1 cellular context compared by ENCODE assay signal in the genomic region with DNA sequence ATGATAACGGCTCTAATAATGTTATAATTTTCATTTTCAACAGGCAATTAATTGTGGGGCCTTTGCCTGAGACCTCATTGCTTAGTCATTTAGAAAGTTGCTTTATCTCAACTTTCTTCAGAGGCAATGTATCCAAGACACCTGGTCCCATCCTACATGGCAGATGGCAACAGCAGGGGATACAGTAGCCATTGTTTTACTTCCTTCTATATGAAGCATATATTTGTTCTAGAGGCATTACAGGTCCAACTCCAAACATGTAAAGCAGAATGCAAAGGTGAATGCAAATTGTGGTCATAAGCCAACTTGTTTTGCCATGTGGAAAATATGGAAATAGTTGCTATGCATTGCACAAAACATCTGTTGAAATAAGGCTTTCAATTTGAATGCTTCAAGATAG.
A peak's percentile ranks its signal among the peaks of the same experiment; 100 is the strongest.
TF ChIP-seq lines count a peak whose summit lies in the region.

No MANE protein-coding gene starts in this region.

TF ChIP-seq in GM12878, 131 proteins besides CTCF, POLR2A, EP300 and RAD21:
- TF ChIP-seq, protein P1, sequence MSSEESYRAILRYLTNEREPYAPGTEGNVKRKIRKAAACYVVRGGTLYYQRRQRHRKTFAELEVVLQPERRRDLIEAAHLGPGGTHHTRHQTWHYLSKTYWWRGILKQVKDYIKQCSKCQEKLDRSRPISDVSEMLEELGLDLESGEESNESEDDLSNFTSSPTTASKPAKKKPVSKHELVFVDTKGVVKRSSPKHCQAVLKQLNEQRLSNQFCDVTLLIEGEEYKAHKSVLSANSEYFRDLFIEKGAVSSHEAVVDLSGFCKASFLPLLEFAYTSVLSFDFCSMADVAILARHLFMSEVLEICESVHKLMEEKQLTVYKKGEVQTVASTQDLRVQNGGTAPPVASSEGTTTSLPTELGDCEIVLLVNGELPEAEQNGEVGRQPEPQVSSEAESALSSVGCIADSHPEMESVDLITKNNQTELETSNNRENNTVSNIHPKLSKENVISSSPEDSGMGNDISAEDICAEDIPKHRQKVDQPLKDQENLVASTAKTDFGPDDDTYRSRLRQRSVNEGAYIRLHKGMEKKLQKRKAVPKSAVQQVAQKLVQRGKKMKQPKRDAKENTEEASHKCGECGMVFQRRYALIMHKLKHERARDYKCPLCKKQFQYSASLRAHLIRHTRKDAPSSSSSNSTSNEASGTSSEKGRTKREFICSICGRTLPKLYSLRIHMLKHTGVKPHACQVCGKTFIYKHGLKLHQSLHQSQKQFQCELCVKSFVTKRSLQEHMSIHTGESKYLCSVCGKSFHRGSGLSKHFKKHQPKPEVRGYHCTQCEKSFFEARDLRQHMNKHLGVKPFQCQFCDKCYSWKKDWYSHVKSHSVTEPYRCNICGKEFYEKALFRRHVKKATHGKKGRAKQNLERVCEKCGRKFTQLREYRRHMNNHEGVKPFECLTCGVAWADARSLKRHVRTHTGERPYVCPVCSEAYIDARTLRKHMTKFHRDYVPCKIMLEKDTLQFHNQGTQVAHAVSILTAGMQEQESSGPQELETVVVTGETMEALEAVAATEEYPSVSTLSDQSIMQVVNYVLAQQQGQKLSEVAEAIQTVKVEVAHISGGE (CRISPR knock-in tag; IDR thresholded peaks at IDR 0.05) = no peak
- TF ChIP-seq, protein P2, sequence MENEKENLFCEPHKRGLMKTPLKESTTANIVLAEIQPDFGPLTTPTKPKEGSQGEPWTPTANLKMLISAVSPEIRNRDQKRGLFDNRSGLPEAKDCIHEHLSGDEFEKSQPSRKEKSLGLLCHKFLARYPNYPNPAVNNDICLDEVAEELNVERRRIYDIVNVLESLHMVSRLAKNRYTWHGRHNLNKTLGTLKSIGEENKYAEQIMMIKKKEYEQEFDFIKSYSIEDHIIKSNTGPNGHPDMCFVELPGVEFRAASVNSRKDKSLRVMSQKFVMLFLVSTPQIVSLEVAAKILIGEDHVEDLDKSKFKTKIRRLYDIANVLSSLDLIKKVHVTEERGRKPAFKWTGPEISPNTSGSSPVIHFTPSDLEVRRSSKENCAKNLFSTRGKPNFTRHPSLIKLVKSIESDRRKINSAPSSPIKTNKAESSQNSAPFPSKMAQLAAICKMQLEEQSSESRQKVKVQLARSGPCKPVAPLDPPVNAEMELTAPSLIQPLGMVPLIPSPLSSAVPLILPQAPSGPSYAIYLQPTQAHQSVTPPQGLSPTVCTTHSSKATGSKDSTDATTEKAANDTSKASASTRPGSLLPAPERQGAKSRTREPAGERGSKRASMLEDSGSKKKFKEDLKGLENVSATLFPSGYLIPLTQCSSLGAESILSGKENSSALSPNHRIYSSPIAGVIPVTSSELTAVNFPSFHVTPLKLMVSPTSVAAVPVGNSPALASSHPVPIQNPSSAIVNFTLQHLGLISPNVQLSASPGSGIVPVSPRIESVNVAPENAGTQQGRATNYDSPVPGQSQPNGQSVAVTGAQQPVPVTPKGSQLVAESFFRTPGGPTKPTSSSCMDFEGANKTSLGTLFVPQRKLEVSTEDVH (IDR thresholded peaks at IDR 0.05; ENCODE audit: low read depth, partially characterized antibody) = no peak
- TF ChIP-seq FOXM1 (IDR thresholded peaks at IDR 0.05; ENCODE audit: low read depth, low read length) (peak; percentile 66; the same call in 1 of the 2 replicates), RUNX3 (IDR thresholded peaks at IDR 0.05; ENCODE audit: low read length) (peak; percentile 70), PML (IDR thresholded peaks at IDR 0.05; ENCODE audit: low read length) (0 out of 2 replicates have a peak, but pooled peaks have one; percentile 45), SMC3 (IDR thresholded peaks at IDR 0.05; ENCODE audit: borderline replicate concordance, low read length) (no peak), IKZF2 (IDR thresholded peaks at IDR 0.05) (peak in 1 of 2 experiments; percentile 9; a peak in 1 of 4 replicates), PAX8 (IDR thresholded peaks at IDR 0.05) (no peak), NR2C1 (IDR thresholded peaks at IDR 0.05) (no peak), MEF2A (IDR thresholded peaks at IDR 0.05; ENCODE audit: insufficient read depth, low read depth, low read length) (0 out of 2 replicates have a peak, but pooled peaks have one; percentile 39), TCF7 (IDR thresholded peaks at IDR 0.05; ENCODE audit: borderline replicate concordance) (no peak), IRF4 (IDR thresholded peaks at IDR 0.05; ENCODE audit: low read depth, low read length) (peak; percentile 85), JUNB (IDR thresholded peaks at IDR 0.05) (peak; percentile 87), ZNF24 (IDR thresholded peaks at IDR 0.05) (no peak), YY1 (IDR thresholded peaks at IDR 0.05; ENCODE audit: low read depth, low read length) (peak; percentile 50; the same call in 1 of the 2 replicates), CREM (IDR thresholded peaks at IDR 0.05; ENCODE audit: low read depth) (no peak; the same call in 1 of the 2 replicates), CHD1 (IDR thresholded peaks at IDR 0.05; ENCODE audit: low read depth, low read length) (peak; percentile 66; the same call in 1 of the 2 replicates), NFXL1 (IDR thresholded peaks at IDR 0.05; ENCODE audit: borderline replicate concordance) (no peak), SP1 (IDR thresholded peaks at IDR 0.05; ENCODE audit: low read depth, low read length) (no peak), SRF (IDR thresholded peaks at IDR 0.05; ENCODE audit: low read depth in 2 of 2, low read length in 2 of 2) (0 out of 4 replicates have a peak, but pooled peaks of 1 of the 2 experiments have one; percentile 11), SIX5 (IDR thresholded peaks at IDR 0.05; ENCODE audit: low read depth, low read length, severe bottlenecking) (no peak), GATAD2B (conservative IDR thresholded peaks at IDR 0.05; ENCODE audit: low read depth) (no peak), SREBF2 (IDR thresholded peaks at IDR 0.05; ENCODE audit: low read length) (no peak), ASH2L (IDR thresholded peaks at IDR 0.05; ENCODE audit: borderline replicate concordance, low read depth) (no peak), MTA2 (IDR thresholded peaks at IDR 0.05; ENCODE audit: low read depth) (peak; percentile 58; the same call in 1 of the 2 replicates), NFYA (IDR thresholded peaks at IDR 0.05; ENCODE audit: borderline replicate concordance, low read depth, low read length) (no peak), NFIC (IDR thresholded peaks at IDR 0.05; ENCODE audit: low read depth, low read length) (peak; percentile 63), BRCA1 (IDR thresholded peaks at IDR 0.05; ENCODE audit: low read depth, low read length) (no peak), JUND (IDR thresholded peaks at IDR 0.05; ENCODE audit: low read depth, low read length) (peak; percentile 70; the same call in 1 of the 2 replicates), SUZ12 (IDR thresholded peaks at IDR 0.05; ENCODE audit: unreplicated experiment) (no peak), TCF3 (IDR thresholded peaks at IDR 0.05; ENCODE audit: borderline replicate concordance, insufficient read depth, low read depth, low read length) (peak; percentile 46; the same call in 1 of the 2 replicates), BCL11A (IDR thresholded peaks at IDR 0.05; ENCODE audit: low read depth, low read length) (peak; percentile 59; the same call in 1 of the 2 replicates), EED (IDR thresholded peaks at IDR 0.05; ENCODE audit: low read depth) (peak; percentile 75), CREB1 (IDR thresholded peaks at IDR 0.05; ENCODE audit: low read depth) (peak; percentile 46; the same call in 1 of the 2 replicates), POU2F2 (IDR thresholded peaks at IDR 0.05; ENCODE audit: borderline replicate concordance, low read depth, low read length) (peak; percentile 76; the same call in 1 of the 3 replicates), TCF12 (IDR thresholded peaks at IDR 0.05; ENCODE audit: low read depth, low read length) (peak; percentile 81), POLR2AphosphoS5 (IDR thresholded peaks at IDR 0.05; ENCODE audit: low read length) (0 out of 2 replicates have a peak, but pooled peaks have one; percentile 40), KAT2A (conservative IDR thresholded peaks at IDR 0.05; ENCODE audit: control insufficient read depth, low read depth, low read length) (no peak), NRF1 (conservative IDR thresholded peaks at IDR 0.05; ENCODE audit: low read depth, low read length) (no peak)
- TF ChIP-seq, protein P3, sequence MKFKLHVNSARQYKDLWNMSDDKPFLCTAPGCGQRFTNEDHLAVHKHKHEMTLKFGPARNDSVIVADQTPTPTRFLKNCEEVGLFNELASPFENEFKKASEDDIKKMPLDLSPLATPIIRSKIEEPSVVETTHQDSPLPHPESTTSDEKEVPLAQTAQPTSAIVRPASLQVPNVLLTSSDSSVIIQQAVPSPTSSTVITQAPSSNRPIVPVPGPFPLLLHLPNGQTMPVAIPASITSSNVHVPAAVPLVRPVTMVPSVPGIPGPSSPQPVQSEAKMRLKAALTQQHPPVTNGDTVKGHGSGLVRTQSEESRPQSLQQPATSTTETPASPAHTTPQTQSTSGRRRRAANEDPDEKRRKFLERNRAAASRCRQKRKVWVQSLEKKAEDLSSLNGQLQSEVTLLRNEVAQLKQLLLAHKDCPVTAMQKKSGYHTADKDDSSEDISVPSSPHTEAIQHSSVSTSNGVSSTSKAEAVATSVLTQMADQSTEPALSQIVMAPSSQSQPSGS (IDR thresholded peaks at IDR 0.05; ENCODE audit: low read length) = 0 out of 2 replicates have a peak, but pooled peaks have one; percentile 15
- TF ChIP-seq, protein P4, sequence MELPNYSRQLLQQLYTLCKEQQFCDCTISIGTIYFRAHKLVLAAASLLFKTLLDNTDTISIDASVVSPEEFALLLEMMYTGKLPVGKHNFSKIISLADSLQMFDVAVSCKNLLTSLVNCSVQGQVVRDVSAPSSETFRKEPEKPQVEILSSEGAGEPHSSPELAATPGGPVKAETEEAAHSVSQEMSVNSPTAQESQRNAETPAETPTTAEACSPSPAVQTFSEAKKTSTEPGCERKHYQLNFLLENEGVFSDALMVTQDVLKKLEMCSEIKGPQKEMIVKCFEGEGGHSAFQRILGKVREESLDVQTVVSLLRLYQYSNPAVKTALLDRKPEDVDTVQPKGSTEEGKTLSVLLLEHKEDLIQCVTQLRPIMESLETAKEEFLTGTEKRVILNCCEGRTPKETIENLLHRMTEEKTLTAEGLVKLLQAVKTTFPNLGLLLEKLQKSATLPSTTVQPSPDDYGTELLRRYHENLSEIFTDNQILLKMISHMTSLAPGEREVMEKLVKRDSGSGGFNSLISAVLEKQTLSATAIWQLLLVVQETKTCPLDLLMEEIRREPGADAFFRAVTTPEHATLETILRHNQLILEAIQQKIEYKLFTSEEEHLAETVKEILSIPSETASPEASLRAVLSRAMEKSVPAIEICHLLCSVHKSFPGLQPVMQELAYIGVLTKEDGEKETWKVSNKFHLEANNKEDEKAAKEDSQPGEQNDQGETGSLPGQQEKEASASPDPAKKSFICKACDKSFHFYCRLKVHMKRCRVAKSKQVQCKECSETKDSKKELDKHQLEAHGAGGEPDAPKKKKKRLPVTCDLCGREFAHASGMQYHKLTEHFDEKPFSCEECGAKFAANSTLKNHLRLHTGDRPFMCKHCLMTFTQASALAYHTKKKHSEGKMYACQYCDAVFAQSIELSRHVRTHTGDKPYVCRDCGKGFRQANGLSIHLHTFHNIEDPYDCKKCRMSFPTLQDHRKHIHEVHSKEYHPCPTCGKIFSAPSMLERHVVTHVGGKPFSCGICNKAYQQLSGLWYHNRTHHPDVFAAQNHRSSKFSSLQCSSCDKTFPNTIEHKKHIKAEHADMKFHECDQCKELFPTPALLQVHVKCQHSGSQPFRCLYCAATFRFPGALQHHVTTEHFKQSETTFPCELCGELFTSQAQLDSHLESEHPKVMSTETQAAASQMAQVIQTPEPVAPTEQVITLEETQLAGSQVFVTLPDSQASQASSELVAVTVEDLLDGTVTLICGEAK (IDR thresholded peaks at IDR 0.05; ENCODE audit: borderline replicate concordance) = no peak
- TF ChIP-seq, protein P5, sequence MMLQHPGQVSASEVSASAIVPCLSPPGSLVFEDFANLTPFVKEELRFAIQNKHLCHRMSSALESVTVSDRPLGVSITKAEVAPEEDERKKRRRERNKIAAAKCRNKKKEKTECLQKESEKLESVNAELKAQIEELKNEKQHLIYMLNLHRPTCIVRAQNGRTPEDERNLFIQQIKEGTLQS (IDR thresholded peaks at IDR 0.05; ENCODE audit: borderline replicate concordance, extremely low read depth, low read depth, low read length) = no peak
